Comparison of ENCODE assay signal across 8 cellular contexts in the genomic region with DNA sequence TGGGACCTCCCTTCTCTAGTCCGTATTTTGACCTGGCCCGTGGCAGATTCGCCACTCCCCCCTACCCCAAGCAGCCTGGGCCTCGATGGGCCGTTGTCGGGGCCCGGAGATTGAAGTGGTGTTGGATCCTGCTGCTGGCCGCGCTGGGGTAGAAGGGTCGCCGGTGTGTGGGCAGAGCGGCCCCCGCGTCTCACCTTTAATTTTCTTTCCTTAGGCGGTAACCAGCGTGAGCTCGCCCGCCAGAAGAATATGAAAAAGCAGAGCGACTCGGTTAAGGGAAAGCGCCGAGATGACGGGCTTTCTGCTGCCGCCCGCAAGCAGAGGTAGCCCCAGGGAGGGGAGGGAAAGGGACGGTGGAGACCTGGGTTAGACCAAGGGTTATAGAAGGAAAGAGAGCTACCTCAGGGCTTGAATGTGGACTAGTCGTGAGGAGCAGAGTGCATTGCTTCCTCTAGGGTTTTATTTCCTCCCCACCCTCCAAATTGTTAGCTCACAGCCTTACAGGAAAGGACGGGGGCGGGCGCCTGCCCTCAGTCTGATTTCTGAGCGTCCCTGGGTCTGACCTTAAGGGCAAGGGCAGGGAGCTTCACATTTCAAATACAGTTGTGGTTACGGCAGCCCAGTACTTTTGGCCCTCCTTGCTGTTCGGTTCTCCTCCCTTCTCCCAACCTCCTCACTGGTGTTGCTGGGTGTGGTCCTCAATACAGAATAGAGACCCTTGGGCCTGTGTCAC. TPM values are rescaled to one million over a fixed set of nuclear protein-coding genes. Genes with fewer than 3 reads are reported as not detected.
A peak's percentile ranks its signal among the peaks of the same experiment; 100 is the strongest.
DNase-seq lines count a peak whose midpoint lies in the region; ATAC-seq and TF ChIP-seq lines count a peak whose summit lies in the region.

No MANE protein-coding gene starts in this region.

- H3K27ac Mint-ChIP-seq in brain, result peak overlapping the region; percentile 98 to 100 (median 99)

- TF ChIP-seq CTCF in GM13976 (IDR thresholded peaks at IDR 0.05; ENCODE audit: borderline replicate concordance, control extremely low read depth, extremely low read depth, insufficient read depth, missing control alignments), result no peak
- TF ChIP-seq CTCF in brain (conservative IDR thresholded peaks at IDR 0.05), result no peak
- no peak for TF ChIP-seq CTCF in kidney epithelial cell (IDR thresholded peaks at IDR 0.05; ENCODE audit: insufficient read depth, low read length, poor library complexity, severe bottlenecking)

- in situ Hi-C loops in GM13976 (cut with MboI; ENCODE audit: low sequenced_read_pairs, unreplicated experiment), result no loop called here

- H3K36me3 Mint-ChIP-seq in brain, result peaks cover 41% of the 10 kb centered on the region

- H3K4me3 ChIP-seq in kidney epithelial cell (ENCODE audit: low read depth, low read length), result peak overlapping the region; percentile 92

- no peaks in the 10 kb centered on the region for H3K27me3 ChIP-seq in kidney epithelial cell (ENCODE audit: control insufficient read depth, insufficient read depth, low read length)

- H3K4me3 Mint-ChIP-seq in brain, result peak overlapping the region; percentile 95 to 99 (median 98)

- peaks cover 60% of the 10 kb centered on the region for H3K4me1 Mint-ChIP-seq in brain

- H3K27me3 Mint-ChIP-seq in brain, result peaks cover 9% of the 10 kb centered on the region

- peak; percentile 57 for DNase-seq in GM13976 (ENCODE audit: low spot score)
- DNase-seq in kidney epithelial cell (ENCODE audit: low read depth), result no peak
- peak; percentile 15 for DNase-seq in stimulated activated naive CD4-positive, alpha-beta T cell treated with Interleukin-2 at 50 U/mL for 16 hours (lab: John Stamatoyannopoulos, UW)
- DNase-seq in SHP77 (lab: John Stamatoyannopoulos, UW), result no peak

- H3K9me3 Mint-ChIP-seq in brain, result peaks cover 0 to 8% (median 0%) of the 10 kb centered on the region in 5 experiments

- H3K36me3 ChIP-seq in kidney epithelial cell (ENCODE audit: control insufficient read depth, insufficient read depth, low read length), result peaks cover 8% of the 10 kb centered on the region

- ATAC-seq in GM18867 (IDR thresholded peaks at IDR 0.05; ENCODE audit: unreplicated experiment) (no peak), HG02870 (IDR thresholded peaks at IDR 0.05; ENCODE audit: unreplicated experiment) (no peak)

TF ChIP-seq in PFSK-1, 5 proteins besides CTCF, POLR2A, EP300 and RAD21:
- TF ChIP-seq FOXP2 (optimal IDR thresholded peaks at IDR 0.05; ENCODE audit: borderline replicate concordance, extremely low read depth, extremely low read length, insufficient read depth), result no peak
- TF ChIP-seq SIN3A (IDR thresholded peaks at IDR 0.05; ENCODE audit: borderline replicate concordance, insufficient read depth, low read length), result 0 out of 2 replicates have a peak, but pooled peaks have one; percentile 7

RNA-seq across cellular contexts. Expression of a gene that starts 0.8 kb away (rescaled TPM):
- polyA plus RNA-seq in PFSK-1 (2012; ENCODE audit: insufficient read length, low read depth), result 954 TPM
- polyA plus RNA-seq in brain (ENCODE audit: insufficient read depth, low read depth, low replicate concordance), result 789 TPM
- total RNA-seq in kidney epithelial cell, result 582 and 942 TPM in 2 replicates

RNA-seq across cellular contexts. Expression of a gene that starts 7.1 kb away (rescaled TPM):
- polyA plus RNA-seq in PFSK-1 (2012; ENCODE audit: insufficient read length, low read depth), result 0.78 TPM
- polyA plus RNA-seq in brain (ENCODE audit: insufficient read depth, low read depth, low replicate concordance), result 0.22 TPM
- total RNA-seq in kidney epithelial cell, result 0.46 TPM in 1 of 2 replicates, not detected in the other

RNA-seq across cellular contexts. Expression of a gene that starts 7.5 kb away (rescaled TPM):
- polyA plus RNA-seq in PFSK-1 (2012; ENCODE audit: insufficient read length, low read depth), result 330 TPM
- polyA plus RNA-seq in brain (ENCODE audit: insufficient read depth, low read depth, low replicate concordance), result 6.7 TPM
- total RNA-seq in kidney epithelial cell, result 5.6 and 8.1 TPM in 2 replicates

RNA-seq across cellular contexts. Expression of a gene that starts 16.2 kb away (rescaled TPM):
- 1.9 TPM for polyA plus RNA-seq in PFSK-1 (2012; ENCODE audit: insufficient read length, low read depth)
- polyA plus RNA-seq in brain (ENCODE audit: insufficient read depth, low read depth, low replicate concordance), result 10.6 TPM
- 1.3 and 3.5 TPM in 2 replicates for total RNA-seq in kidney epithelial cell

RNA-seq across cellular contexts. Expression of a gene that starts 31.6 kb away (rescaled TPM):
- 20.2 TPM for polyA plus RNA-seq in PFSK-1 (2012; ENCODE audit: insufficient read length, low read depth)
- polyA plus RNA-seq in brain (ENCODE audit: insufficient read depth, low read depth, low replicate concordance), result 28.0 TPM
- 25.5 and 28.6 TPM in 2 replicates for total RNA-seq in kidney epithelial cell

Comparison
In these comparisons a context has a peak if more than half of its experiments do, and no peak if none do; other contexts are left out.
1. DNase-seq: peak in GM13976 (single experiment) and stimulated activated naive CD4-positive, alpha-beta T cell treated with Interleukin-2 at 50 U/mL for 16 hours (single experiment); none in kidney epithelial cell (single experiment) and SHP77 (0 of 2).